15 cellular contexts compared by ENCODE assay signal in the genomic region with DNA sequence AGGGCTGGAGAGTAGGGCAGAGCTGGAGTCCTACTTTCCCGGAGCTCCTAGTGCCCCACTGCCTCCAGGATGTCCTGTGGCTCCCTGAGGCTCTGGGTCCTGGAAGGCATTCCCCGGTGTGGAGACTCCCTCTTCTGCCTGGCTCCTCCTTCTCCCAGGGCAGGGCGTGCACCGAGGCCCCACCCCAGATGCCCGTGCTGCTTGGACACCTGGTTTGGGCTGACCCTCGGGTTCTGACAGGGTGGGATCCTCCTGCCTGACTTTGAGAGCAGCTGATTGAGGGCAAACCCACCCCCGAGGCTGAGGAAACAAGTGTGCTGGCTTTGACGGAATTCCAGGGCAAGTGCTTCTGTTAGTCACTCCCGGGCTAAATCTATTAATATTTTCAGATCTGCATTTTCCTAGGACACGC. TPM values are rescaled to one million over a fixed set of nuclear protein-coding genes. Genes with fewer than 3 reads are reported as not detected.
DNase-seq lines count a peak whose midpoint lies in the region; ATAC-seq and TF ChIP-seq lines count a peak whose summit lies in the region.
"Had no signal": no experiment of that assay in that cellular context is flagged by ENCODE, and none has a peak within 500 bp of the region (broad histone marks: within the 10 kb centered on the region; RNA-seq: fewer than 3 reads in every experiment).

No MANE protein-coding gene starts in this region.

- no peak overlapping the region for H3K18ac ChIP-seq in mesendoderm (ENCODE audit: low read length)

- ATAC-seq in GM19328 (IDR thresholded peaks at IDR 0.05; ENCODE audit: unreplicated experiment): no peak

- no peak overlapping the region for H3K4ac ChIP-seq in mesendoderm (ENCODE audit: low read depth, low read length)

- H3K9ac ChIP-seq in mesendoderm (ENCODE audit: low read length): no peak overlapping the region

- WGBS in mesendoderm (ENCODE audit: extremely low coverage, insufficient coverage, low lambda C conversion rate): no CpG with 5 or more reads among the region's 10 CpGs

- H3K79me2 ChIP-seq in mesendoderm (ENCODE audit: control insufficient read depth, insufficient read depth, low read length): peaks cover 70% of the 10 kb centered on the region

- peaks cover 10% of the 10 kb centered on the region for H3K27me3 Mint-ChIP-seq in activated naive CD8-positive, alpha-beta T cell treated with anti-CD3 and anti-CD28 coated beads for 36 hours

- H4K8ac ChIP-seq in mesendoderm (ENCODE audit: low read depth, low read length): no peak overlapping the region

- in situ Hi-C loops in GM13976 (cut with MboI; ENCODE audit: low sequenced_read_pairs, unreplicated experiment): no loop called here

- H3K27ac ChIP-seq in mesendoderm (ENCODE audit: low read depth, low read length): no peak overlapping the region
- H3K27ac ChIP-seq: uterus had no signal

- H3K27ac Mint-ChIP-seq in activated naive CD8-positive, alpha-beta T cell treated with anti-CD3 and anti-CD28 coated beads for 36 hours: no peak overlapping the region

- H2BK120ac ChIP-seq in mesendoderm (ENCODE audit: low read depth, low read length): no peak overlapping the region

- no peaks in the 10 kb centered on the region for H3K27me3 ChIP-seq in mesendoderm (ENCODE audit: insufficient read depth, low read length, poor library complexity)
- H3K27me3 ChIP-seq: uterus had no signal

- no peak overlapping the region for H3K23ac ChIP-seq in mesendoderm (ENCODE audit: low read length)

- no peak overlapping the region for H3K56ac ChIP-seq in mesendoderm (ENCODE audit: low read length)

- H3K36me3 Mint-ChIP-seq in activated naive CD8-positive, alpha-beta T cell treated with anti-CD3 and anti-CD28 coated beads for 36 hours: no peaks in the 10 kb centered on the region

- peaks cover 7% of the 10 kb centered on the region for H3K4me1 ChIP-seq in mesendoderm (ENCODE audit: control insufficient read depth, low read depth, low read length)
- H3K4me1 ChIP-seq: uterus had no signal

- DNase-seq in AG20443 (ENCODE audit: low spot score): peak; percentile 67
- DNase-seq in NCI-H226: peak; percentile 54
- peak; percentile 12 for DNase-seq in epithelial cell of esophagus (ENCODE audit: low read depth)
- DNase-seq in mesendoderm: peak; percentile 40
- DNase-seq in DMS153 (lab: John Stamatoyannopoulos, UW): no peak
- no peak for DNase-seq in activated naive CD8-positive, alpha-beta T cell treated with anti-CD3 and anti-CD28 coated beads for 36 hours
- DNase-seq in GM13976 (ENCODE audit: low spot score): no peak
- DNase-seq: activated naive CD4-positive, alpha-beta T cell; central memory CD4-positive, alpha-beta T cell; NCI-H187; NCI-H82; SIG-M5; stimulated activated CD4-positive, alpha-beta T cell treated with anti-CD3 and anti-CD28 coated beads, Interleukin-1b, Interleukin-23, amount 100 ng/mL, for 48 hours; uterus had no signal

- H3K4me2 ChIP-seq in mesendoderm (ENCODE audit: low read length): no peak overlapping the region

- no peaks in the 10 kb centered on the region for H3K36me3 ChIP-seq in mesendoderm (ENCODE audit: control insufficient read depth, insufficient read depth, low read length)
- H3K36me3 ChIP-seq: uterus had no signal

- H2BK5ac ChIP-seq in mesendoderm (ENCODE audit: low read length): no peak overlapping the region

- no peaks in the 10 kb centered on the region for H3K9me3 Mint-ChIP-seq in activated naive CD8-positive, alpha-beta T cell treated with anti-CD3 and anti-CD28 coated beads for 36 hours

- TF ChIP-seq CTCF in epithelial cell of esophagus (IDR thresholded peaks at IDR 0.05; ENCODE audit: insufficient read depth, low read depth, low read length, missing control alignments): no peak
- no peak for TF ChIP-seq CTCF in GM13976 (IDR thresholded peaks at IDR 0.05; ENCODE audit: borderline replicate concordance, control extremely low read depth, extremely low read depth, insufficient read depth, missing control alignments)

- peaks cover 21% of the 10 kb centered on the region for H3K79me1 ChIP-seq in mesendoderm (ENCODE audit: low read length)

- H2AK5ac ChIP-seq in mesendoderm (ENCODE audit: low read length): no peak overlapping the region

- H3K4me3 ChIP-seq in epithelial cell of esophagus (ENCODE audit: low read length): no peak overlapping the region
- no peak overlapping the region for H3K4me3 ChIP-seq in mesendoderm (ENCODE audit: low read length)
- H3K4me3 ChIP-seq: uterus had no signal

- no peak overlapping the region for H2BK15ac ChIP-seq in mesendoderm (replicated peaks; ENCODE audit: low read depth)

- no peak overlapping the region for H3K4me3 Mint-ChIP-seq in activated naive CD8-positive, alpha-beta T cell treated with anti-CD3 and anti-CD28 coated beads for 36 hours

- no peak overlapping the region for H4K5ac ChIP-seq in mesendoderm (ENCODE audit: low read length)

- H3K4me1 Mint-ChIP-seq in activated naive CD8-positive, alpha-beta T cell treated with anti-CD3 and anti-CD28 coated beads for 36 hours: no peaks in the 10 kb centered on the region

RNA-seq across cellular contexts. Expression of a gene that starts 15.4 kb away (rescaled TPM):
- 110 TPM for polyA plus RNA-seq in mesendoderm (2013, experiment 1 of 2)
- polyA plus RNA-seq in mesendoderm (2013, experiment 2 of 2): 112 TPM
- 1 to 10 TPM; 3.4 to 3.7 TPM for total RNA-seq in activated naive CD8-positive, alpha-beta T cell treated with anti-CD3 and anti-CD28 coated beads for 36 hours

Comparison
In these comparisons a context has a peak if more than half of its experiments do, and no peak if none do; other contexts are left out.
1. DNase-seq: peak in AG20443 (single experiment), NCI-H226 (single experiment), epithelial cell of esophagus (single experiment) and mesendoderm (single experiment); none in DMS153 (single experiment), activated naive CD8-positive, alpha-beta T cell treated with anti-CD3 and anti-CD28 coated beads for 36 hours (single experiment) and GM13976 (single experiment).